Comparison of ENCODE assay signal across 1 cellular context in genomic region chr7:25852995-25853713, GRCh38.
TF ChIP-seq lines count a peak whose summit lies in the region.

No MANE protein-coding gene starts in this region.

TF ChIP-seq in K562, 482 proteins besides CTCF, POLR2A, EP300 and RAD21 (continued from another document):
- TF ChIP-seq ZBTB33 (CRISPR knock-in tag; IDR thresholded peaks at IDR 0.05): no peak
- TF ChIP-seq MIER1 (IDR thresholded peaks at IDR 0.05; ENCODE audit: low read depth): no peak
- TF ChIP-seq TBP (optimal IDR thresholded peaks at IDR 0.05; ENCODE audit: low read depth, low read length): no peak
- no peak for TF ChIP-seq TCFL5 (CRISPR knock-in tag; conservative IDR thresholded peaks at IDR 0.05)
- no peak for TF ChIP-seq ZBTB17 (CRISPR knock-in tag; IDR thresholded peaks at IDR 0.05)
- no peak for TF ChIP-seq PRMT5 (CRISPR knock-in tag; IDR thresholded peaks at IDR 0.05)
- no peak for TF ChIP-seq CBFB (CRISPR knock-in tag; IDR thresholded peaks at IDR 0.05)
